In the genomic region with DNA sequence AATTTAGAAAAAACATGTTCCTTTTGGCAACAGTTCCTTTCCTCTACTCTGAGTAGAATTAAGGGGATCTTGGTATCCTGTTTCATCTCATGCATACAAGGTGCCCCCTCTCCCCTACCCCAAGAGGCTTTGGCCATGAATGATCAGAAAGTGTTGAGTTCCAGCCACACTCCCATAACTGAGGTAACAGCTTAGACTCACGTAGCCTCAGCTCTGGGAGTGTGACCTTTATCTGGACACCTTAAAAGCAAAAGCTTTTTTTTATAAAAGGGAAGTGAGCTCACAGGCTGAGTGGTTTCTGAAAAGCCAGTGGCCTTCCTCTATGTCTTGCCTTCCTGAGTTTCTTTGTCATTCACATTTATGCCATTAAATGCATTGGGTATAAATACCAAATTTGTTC, we compare ENCODE assay signal across 9 cellular contexts. TPM values are rescaled to one million over a fixed set of nuclear protein-coding genes. Genes with fewer than 3 reads are reported as not detected.
A peak's percentile ranks its signal among the peaks of the same experiment; 100 is the strongest.
DNase-seq lines count a peak whose midpoint lies in the region; ATAC-seq and TF ChIP-seq lines count a peak whose summit lies in the region.
"Had no signal": no experiment of that assay in that cellular context is flagged by ENCODE, and none has a peak within 500 bp of the region (broad histone marks: within the 10 kb centered on the region; RNA-seq: fewer than 3 reads in every experiment).

No MANE protein-coding gene starts in this region.

- intact Hi-C loops in activated CD4-positive, alpha-beta T cell treated with anti-CD3 and anti-CD28 coated beads for 36 hours (cut with DNase I, micrococcal nuclease), result loop anchor here (1.0 to 2.0 kb wide), 4 partner anchors 9 to 189 kb away; a partner anchor contains a TSS

- H3K36me3 ChIP-seq in Peyer's patch, result no peaks in the 10 kb centered on the region
- H3K36me3 ChIP-seq in osteoblast (ENCODE audit: insufficient read depth, low read length), result no peaks in the 10 kb centered on the region
- no peaks in the 10 kb centered on the region for H3K36me3 ChIP-seq in Karpas-422 (ENCODE audit: insufficient read depth, low read length)
- H3K36me3 ChIP-seq: SJSA1 had no signal

- H3K4me3 ChIP-seq in Peyer's patch, result no peak overlapping the region
- no peak overlapping the region for H3K4me3 ChIP-seq in osteoblast (ENCODE audit: insufficient read depth, low read length)
- no peak overlapping the region for H3K4me3 ChIP-seq in Karpas-422 (ENCODE audit: low read length)
- H3K4me3 ChIP-seq: SJSA1 had no signal

- DNase-seq in activated CD4-positive, alpha-beta T cell treated with anti-CD3 and anti-CD28 coated beads for 36 hours, result peak; percentile 48
- DNase-seq in activated CD4-positive, alpha-beta T cell treated with anti-CD3 and anti-CD28 coated beads, Interleukin-2, amount 50 U/mL, for 1 hour, result no peak
- DNase-seq in Peyer's patch (peak in 2 of 3 donors; percentile 46 to 56), naive B cell (peak; percentile 34), chondrocyte (ENCODE audit: low spot score) (no peak), osteoblast (ENCODE audit: insufficient read length, low spot score, missing footprints) (no peak), Karpas-422 (no peak)

- peak overlapping the region; percentile 66 to 73 (median 70) for H3K27ac ChIP-seq in Peyer's patch
- no peak overlapping the region for H3K27ac ChIP-seq in osteoblast (ENCODE audit: low read depth, low read length)
- H3K27ac ChIP-seq in Karpas-422 (ENCODE audit: low read length), result no peak overlapping the region
- H3K27ac ChIP-seq: SJSA1 had no signal

- H3K27me3 ChIP-seq in Peyer's patch (no peaks in the 10 kb centered on the region), osteoblast (ENCODE audit: insufficient read depth, low read length) (no peaks in the 10 kb centered on the region), Karpas-422 (ENCODE audit: low read length) (no peaks in the 10 kb centered on the region)

- CTCF ChIA-PET in activated CD4-positive, alpha-beta T cell treated with anti-CD3 and anti-CD28 coated beads for 36 hours (lab: Charles Lee), result interaction anchor here (3.9 kb wide), 1 partner anchor 23 kb away, joined by 18 read pairs; no protein-coding TSS in a partner anchor

- ATAC-seq in activated CD4-positive, alpha-beta T cell treated with anti-CD3 and anti-CD28 coated beads for 36 hours, result peak; percentile 59
- ATAC-seq in HG02852 (IDR thresholded peaks at IDR 0.05; ENCODE audit: unreplicated experiment), result peak; percentile 69
- peak; percentile 45 to 56 for ATAC-seq in naive B cell (ENCODE audit: low read depth in 2 of 2)

- H3K27me3 Mint-ChIP-seq in activated CD4-positive, alpha-beta T cell treated with anti-CD3 and anti-CD28 coated beads for 36 hours, result no peaks in the 10 kb centered on the region
- H3K27me3 Mint-ChIP-seq in naive B cell, result no peaks in the 10 kb centered on the region
- H3K27me3 Mint-ChIP-seq in chondrocyte (ENCODE audit: low read depth), result no peaks in the 10 kb centered on the region

- no peaks in the 10 kb centered on the region for H3K9me2 ChIP-seq in Karpas-422 (replicated peaks; ENCODE audit: insufficient read depth, low read length)

- TF ChIP-seq POLR2A in Peyer's patch (IDR thresholded peaks at IDR 0.05), result no peak

- no peaks in the 10 kb centered on the region for H3K9me3 Mint-ChIP-seq in activated CD4-positive, alpha-beta T cell treated with anti-CD3 and anti-CD28 coated beads for 36 hours (ENCODE audit: low read depth)
- H3K9me3 Mint-ChIP-seq in naive B cell (no peaks in the 10 kb centered on the region), chondrocyte (ENCODE audit: low read depth) (no peaks in the 10 kb centered on the region)

- H3K79me2 ChIP-seq in osteoblast (ENCODE audit: insufficient read depth, low read length) (no peaks in the 10 kb centered on the region), Karpas-422 (ENCODE audit: low read length) (no peaks in the 10 kb centered on the region)

- TF ChIP-seq CTCF in Peyer's patch (IDR thresholded peaks at IDR 0.05) (no peak), chondrocyte (IDR thresholded peaks at IDR 0.05) (no peak), osteoblast (IDR thresholded peaks at IDR 0.05; ENCODE audit: extremely low read depth, low read depth, low read length) (no peak)

- peak overlapping the region; percentile 65 for H3K4me3 Mint-ChIP-seq in activated CD4-positive, alpha-beta T cell treated with anti-CD3 and anti-CD28 coated beads for 36 hours
- peak overlapping the region; percentile 56 to 87 (median 76) for H3K4me3 Mint-ChIP-seq in naive B cell
- H3K4me3 Mint-ChIP-seq in chondrocyte (ENCODE audit: unreplicated experiment), result no peak overlapping the region

- no peak overlapping the region for H3K9ac ChIP-seq in Karpas-422 (ENCODE audit: low read length)

- H4K20me1 ChIP-seq in osteoblast (ENCODE audit: insufficient read depth, low read length) (no peaks in the 10 kb centered on the region), Karpas-422 (ENCODE audit: insufficient read depth, low read depth, low read length) (no peaks in the 10 kb centered on the region)

- H2AFZ ChIP-seq in osteoblast (ENCODE audit: low read length), result no peak overlapping the region
- H2AFZ ChIP-seq in Karpas-422 (ENCODE audit: low read length), result no peak overlapping the region

- H3K4me2 ChIP-seq in osteoblast (ENCODE audit: insufficient read depth, low read length) (no peak overlapping the region), Karpas-422 (ENCODE audit: low read depth, low read length, poor library complexity, severe bottlenecking) (no peak overlapping the region)

- POLR2A ChIA-PET in activated CD4-positive, alpha-beta T cell treated with anti-CD3 and anti-CD28 coated beads for 36 hours (lab: Charles Lee), result no interaction called here

- peak overlapping the region; percentile 97 for H3K27ac Mint-ChIP-seq in activated CD4-positive, alpha-beta T cell treated with anti-CD3 and anti-CD28 coated beads for 36 hours
- peak overlapping the region; percentile 83 to 95 (median 90) for H3K27ac Mint-ChIP-seq in naive B cell
- no peak overlapping the region for H3K27ac Mint-ChIP-seq in chondrocyte (ENCODE audit: unreplicated experiment)

- H3K4me1 ChIP-seq in Peyer's patch, result peaks cover 0 to 5% (median 0%) of the 10 kb centered on the region in 4 donors
- no peaks in the 10 kb centered on the region for H3K4me1 ChIP-seq in osteoblast (ENCODE audit: insufficient read depth, low read length)
- no peaks in the 10 kb centered on the region for H3K4me1 ChIP-seq in Karpas-422 (ENCODE audit: low read length)
- H3K4me1 ChIP-seq: SJSA1 had no signal

- peaks cover 48% of the 10 kb centered on the region for H3K4me1 Mint-ChIP-seq in activated CD4-positive, alpha-beta T cell treated with anti-CD3 and anti-CD28 coated beads for 36 hours
- peaks cover 22 to 39% (median 33%) of the 10 kb centered on the region in 3 donors for H3K4me1 Mint-ChIP-seq in naive B cell
- peaks cover 10% of the 10 kb centered on the region for H3K4me1 Mint-ChIP-seq in chondrocyte (ENCODE audit: low read depth)

- H3K36me3 Mint-ChIP-seq in activated CD4-positive, alpha-beta T cell treated with anti-CD3 and anti-CD28 coated beads for 36 hours (ENCODE audit: low read depth), result peaks cover 7% of the 10 kb centered on the region
- H3K36me3 Mint-ChIP-seq in naive B cell (no peaks in the 10 kb centered on the region), chondrocyte (ENCODE audit: low read depth) (no peaks in the 10 kb centered on the region)

- no peaks in the 10 kb centered on the region for H3K9me3 ChIP-seq in Peyer's patch
- no peaks in the 10 kb centered on the region for H3K9me3 ChIP-seq in osteoblast (ENCODE audit: low read depth, low read length)
- no peaks in the 10 kb centered on the region for H3K9me3 ChIP-seq in Karpas-422 (ENCODE audit: low read length)
- H3K9me3 ChIP-seq: SJSA1 had no signal

RNA-seq across cellular contexts. Expression of a gene that starts 0.9 kb away (rescaled TPM):
- 10 to 100 TPM; 12.6 to 15.9 TPM for total RNA-seq in activated CD4-positive, alpha-beta T cell treated with anti-CD3 and anti-CD28 coated beads for 36 hours
- total RNA-seq in Peyer's patch (1 to 10 TPM in 2 of 4 donors, under 1 TPM in 2; 0.38 to 9.9 (median 3.8) TPM), chondrocyte (0.28 to 0.35 TPM in 2 of 3 replicates, not detected in the other), osteoblast (0.59 and 0.72 TPM in 2 replicates)
- 1 to 10 TPM in 1 of 6 donors, under 1 TPM in 4, not detected in 1; 0.27 to 2.5 (median 0.53) TPM for polyA plus RNA-seq in naive B cell (ENCODE audit: low read depth in 6 of 6)
- total RNA-seq in Karpas-422 (2014; rRNA removed; shearing (Covaris generic); ENCODE audit: low replicate concordance), result 0.22 TPM in 1 of 2 replicates, not detected in the other

RNA-seq across cellular contexts. Expression of a gene that starts 32.9 kb away (rescaled TPM):
- total RNA-seq in activated CD4-positive, alpha-beta T cell treated with anti-CD3 and anti-CD28 coated beads for 36 hours, result 10 to 100 TPM in 1 of 2 experiments, 1 to 10 TPM in 1; 10.0 to 16.9 TPM
- total RNA-seq in Peyer's patch (10 to 100 TPM in 1 of 4 donors, 1 to 10 TPM in 3; 6.7 to 12.4 (median 7.3) TPM), chondrocyte (8.8 to 10.4 TPM (median 10.3 TPM) in 3 replicates), osteoblast (11.6 and 12.1 TPM in 2 replicates)
- polyA plus RNA-seq in naive B cell (ENCODE audit: low read depth in 6 of 6), result 10 to 100 TPM; 15.9 to 22.3 (median 20.1) TPM
- total RNA-seq in Karpas-422 (2014; rRNA removed; shearing (Covaris generic); ENCODE audit: low replicate concordance), result 10.6 and 12.2 TPM in 2 replicates

RNA-seq across cellular contexts. Expression of a gene that starts 50.8 kb away (rescaled TPM):
- total RNA-seq in activated CD4-positive, alpha-beta T cell treated with anti-CD3 and anti-CD28 coated beads for 36 hours, result under 1 TPM in 1 of 2 experiments, not detected in 1; 0.65 TPM
- total RNA-seq in Peyer's patch (not detected), chondrocyte (0.15 TPM in 1 of 3 replicates, not detected in the others), osteoblast (0.36 TPM in 1 of 2 replicates, not detected in the other)
- polyA plus RNA-seq in naive B cell (ENCODE audit: low read depth in 6 of 6), result not detected
- total RNA-seq in Karpas-422 (2014; rRNA removed; shearing (Covaris generic); ENCODE audit: low replicate concordance), result not detected in 2 replicates
- total RNA-seq: SJSA1 had no signal

RNA-seq across cellular contexts. Expression of a gene that starts 56.3 kb away (rescaled TPM):
- under 1 TPM; 0.79 to 0.82 TPM for total RNA-seq in activated CD4-positive, alpha-beta T cell treated with anti-CD3 and anti-CD28 coated beads for 36 hours
- total RNA-seq in Peyer's patch (not detected), chondrocyte (not detected in 3 replicates), osteoblast (not detected in 2 replicates)
- polyA plus RNA-seq in naive B cell (ENCODE audit: low read depth in 6 of 6), result not detected
- not detected in 2 replicates for total RNA-seq in Karpas-422 (2014; rRNA removed; shearing (Covaris generic); ENCODE audit: low replicate concordance)
- total RNA-seq: SJSA1 had no signal

Comparison
In these comparisons a context has a peak if more than half of its experiments do, and no peak if none do; other contexts are left out.
1. DNase-seq: peak in activated CD4-positive, alpha-beta T cell treated with anti-CD3 and anti-CD28 coated beads for 36 hours (single experiment), Peyer's patch (2 of 3) and naive B cell (single experiment); none in activated CD4-positive, alpha-beta T cell treated with anti-CD3 and anti-CD28 coated beads, Interleukin-2, amount 50 U/mL, for 1 hour (single experiment), chondrocyte (single experiment), osteoblast (single experiment) and Karpas-422 (single experiment).
2. H3K27ac ChIP-seq: peak in Peyer's patch (4 of 4); none in osteoblast (single experiment) and Karpas-422 (single experiment).
3. Peak in every context shown above with its lines, with median percentiles within 50 percentile points of each other: ATAC-seq.